ENCODE assay signal across 1 cellular context in the genomic region with DNA sequence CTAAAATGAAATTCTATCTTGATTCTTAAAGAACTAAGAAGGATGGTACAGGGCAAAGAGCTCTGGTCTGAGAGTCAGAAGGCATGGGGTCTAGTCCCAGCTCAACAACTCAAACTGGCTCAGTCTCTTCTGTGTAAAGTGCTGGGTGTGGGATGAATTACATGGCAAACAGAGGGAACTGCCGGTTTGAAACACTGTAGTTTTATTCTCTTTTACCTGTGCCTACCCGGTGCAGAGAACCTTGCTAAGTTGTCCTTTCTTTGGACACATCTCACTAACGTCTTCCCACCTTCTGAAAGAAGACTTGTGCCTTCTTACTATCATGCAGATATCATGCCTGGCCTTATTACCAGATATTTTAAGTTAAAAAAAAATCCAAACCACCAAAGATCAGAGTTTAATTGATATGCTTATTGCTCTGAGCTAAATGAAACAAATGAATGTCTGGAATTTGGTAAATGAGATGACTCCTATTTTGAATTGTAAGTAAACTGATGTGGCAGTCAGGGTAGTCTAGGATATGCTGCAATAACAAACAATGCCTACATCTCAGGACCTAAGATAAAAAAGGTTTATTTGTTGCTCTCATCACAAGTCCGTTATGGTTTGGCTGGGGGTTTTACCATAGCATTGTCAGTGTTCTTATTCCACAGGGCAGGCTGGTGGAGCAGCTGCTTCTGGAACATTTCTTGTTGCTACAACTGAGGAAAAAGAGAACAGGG.
TF ChIP-seq lines count a peak whose summit lies in the region.

No MANE protein-coding gene starts in this region.

TF ChIP-seq in K562, 482 proteins besides CTCF, POLR2A, EP300 and RAD21:
- TF ChIP-seq, protein P1, sequence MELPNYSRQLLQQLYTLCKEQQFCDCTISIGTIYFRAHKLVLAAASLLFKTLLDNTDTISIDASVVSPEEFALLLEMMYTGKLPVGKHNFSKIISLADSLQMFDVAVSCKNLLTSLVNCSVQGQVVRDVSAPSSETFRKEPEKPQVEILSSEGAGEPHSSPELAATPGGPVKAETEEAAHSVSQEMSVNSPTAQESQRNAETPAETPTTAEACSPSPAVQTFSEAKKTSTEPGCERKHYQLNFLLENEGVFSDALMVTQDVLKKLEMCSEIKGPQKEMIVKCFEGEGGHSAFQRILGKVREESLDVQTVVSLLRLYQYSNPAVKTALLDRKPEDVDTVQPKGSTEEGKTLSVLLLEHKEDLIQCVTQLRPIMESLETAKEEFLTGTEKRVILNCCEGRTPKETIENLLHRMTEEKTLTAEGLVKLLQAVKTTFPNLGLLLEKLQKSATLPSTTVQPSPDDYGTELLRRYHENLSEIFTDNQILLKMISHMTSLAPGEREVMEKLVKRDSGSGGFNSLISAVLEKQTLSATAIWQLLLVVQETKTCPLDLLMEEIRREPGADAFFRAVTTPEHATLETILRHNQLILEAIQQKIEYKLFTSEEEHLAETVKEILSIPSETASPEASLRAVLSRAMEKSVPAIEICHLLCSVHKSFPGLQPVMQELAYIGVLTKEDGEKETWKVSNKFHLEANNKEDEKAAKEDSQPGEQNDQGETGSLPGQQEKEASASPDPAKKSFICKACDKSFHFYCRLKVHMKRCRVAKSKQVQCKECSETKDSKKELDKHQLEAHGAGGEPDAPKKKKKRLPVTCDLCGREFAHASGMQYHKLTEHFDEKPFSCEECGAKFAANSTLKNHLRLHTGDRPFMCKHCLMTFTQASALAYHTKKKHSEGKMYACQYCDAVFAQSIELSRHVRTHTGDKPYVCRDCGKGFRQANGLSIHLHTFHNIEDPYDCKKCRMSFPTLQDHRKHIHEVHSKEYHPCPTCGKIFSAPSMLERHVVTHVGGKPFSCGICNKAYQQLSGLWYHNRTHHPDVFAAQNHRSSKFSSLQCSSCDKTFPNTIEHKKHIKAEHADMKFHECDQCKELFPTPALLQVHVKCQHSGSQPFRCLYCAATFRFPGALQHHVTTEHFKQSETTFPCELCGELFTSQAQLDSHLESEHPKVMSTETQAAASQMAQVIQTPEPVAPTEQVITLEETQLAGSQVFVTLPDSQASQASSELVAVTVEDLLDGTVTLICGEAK (IDR thresholded peaks at IDR 0.05): no peak
- TF ChIP-seq, protein P1 (CRISPR knock-in tag; IDR thresholded peaks at IDR 0.05): no peak
- 0 out of 4 replicates have a peak, but pooled peaks of 1 of the 2 experiments have one; percentile 18 for TF ChIP-seq TRIM24 (IDR thresholded peaks at IDR 0.05)
- TF ChIP-seq ZNF12 (CRISPR knock-in tag; IDR thresholded peaks at IDR 0.05): peak; percentile 98
